31 cellular contexts compared by ENCODE assay signal in genomic region chr7:99265848-99266247, GRCh38. TPM values are rescaled to one million over a fixed set of nuclear protein-coding genes. Genes with fewer than 3 reads are reported as not detected.
DNase-seq lines count a peak whose midpoint lies in the region; ATAC-seq, FAIRE-seq and TF ChIP-seq lines count a peak whose summit lies in the region.
"Had no signal": no experiment of that assay in that cellular context is flagged by ENCODE, and none has a peak within 500 bp of the region (broad histone marks: within the 10 kb centered on the region; RNA-seq: fewer than 3 reads in every experiment).

No MANE protein-coding gene starts in this region.

- H3K27me3 ChIP-seq in IMR-90 (ENCODE audit: control insufficient read depth, insufficient read depth, low read length) = peaks cover 13% of the 10 kb centered on the region; the same call in 1 of the 2 replicates
- no peaks in the 10 kb centered on the region for H3K27me3 ChIP-seq in Panc1 (ENCODE audit: control insufficient read depth, insufficient read depth, low read length)
- no peaks in the 10 kb centered on the region for H3K27me3 ChIP-seq in uterus
- H3K27me3 ChIP-seq in pancreas = no peaks in the 10 kb centered on the region
- H3K27me3 ChIP-seq: BE2C, BLaER1 had no signal

- H3K9me1 ChIP-seq in IMR-90 (ENCODE audit: insufficient read depth, low read length) = peaks cover 5% of the 10 kb centered on the region; the same call in 1 of the 2 replicates

- no peaks in the 10 kb centered on the region for H3K79me1 ChIP-seq in IMR-90 (ENCODE audit: low read depth in 1 of 2, low read length in 2 of 2)

- in situ Hi-C loops in IMR-90 (cut with MboI; ENCODE audit: low sequenced_read_pairs) (no loop called here), Panc1 (cut with HindIII; ENCODE audit: low pct_unique_long_range_greater_than_20kb, low sequenced_read_pairs) (no loop called here)

- H3K27ac ChIP-seq in IMR-90 (ENCODE audit: insufficient read depth, low read length) (no peak overlapping the region), Panc1 (ENCODE audit: low read length) (peak overlapping the region; percentile 82), epithelial cell of prostate (peak overlapping the region; percentile 21), uterus (no peak overlapping the region), pancreas (no peak overlapping the region)
- H3K27ac ChIP-seq: BLaER1 had no signal

- no peak overlapping the region for H3K56ac ChIP-seq in IMR-90 (ENCODE audit: extremely low read depth, insufficient read depth, low read length)

- no peaks in the 10 kb centered on the region for H3K36me3 ChIP-seq in IMR-90 (ENCODE audit: control insufficient read depth, insufficient read depth, low read length)
- no peaks in the 10 kb centered on the region for H3K36me3 ChIP-seq in Panc1 (ENCODE audit: control insufficient read depth, insufficient read depth, low read length)
- H3K36me3 ChIP-seq in uterus = no peaks in the 10 kb centered on the region
- H3K36me3 ChIP-seq in pancreas = no peaks in the 10 kb centered on the region
- H3K36me3 ChIP-seq: BE2C, BLaER1 had no signal

- H3K9ac ChIP-seq in IMR-90 (ENCODE audit: low read depth, low read length) = no peak overlapping the region
- H3K9ac ChIP-seq: BLaER1 had no signal

- no peak overlapping the region for H2BK15ac ChIP-seq in IMR-90 (ENCODE audit: low read depth, low read length)

- no peak overlapping the region for H4K5ac ChIP-seq in IMR-90 (ENCODE audit: low read depth, low read length)

- H4K8ac ChIP-seq in IMR-90 (ENCODE audit: low read depth in 2 of 2, low read length in 2 of 2) = no peak overlapping the region

- H3K18ac ChIP-seq in IMR-90 (ENCODE audit: low read depth, low read length) = no peak overlapping the region

- no peak overlapping the region for H3K23ac ChIP-seq in IMR-90 (ENCODE audit: low read depth, low read length)

- ATAC-seq in IMR-90 (ENCODE audit: low read depth) (no peak), Panc1 (no peak), pancreas (no peak)
- ATAC-seq: GM12878 had no signal

- no peak for TF ChIP-seq POLR2A in IMR-90 (IDR thresholded peaks at IDR 0.05; ENCODE audit: low read depth, low read length)
- no peak for TF ChIP-seq POLR2A in uterus (IDR thresholded peaks at IDR 0.05)

- H3K4me1 ChIP-seq in IMR-90 (ENCODE audit: control insufficient read depth, insufficient read depth, low read length) (peaks cover 7% of the 10 kb centered on the region), Panc1 (ENCODE audit: control insufficient read depth, insufficient read depth, low read length) (peaks cover 25% of the 10 kb centered on the region), uterus (no peaks in the 10 kb centered on the region), pancreas (peaks cover 0 to 5% (median 0%) of the 10 kb centered on the region in 3 donors)
- H3K4me1 ChIP-seq: BE2C had no signal

- no peak for TF ChIP-seq RAD21 in IMR-90 (IDR thresholded peaks at IDR 0.05; ENCODE audit: low read length)

- H4K91ac ChIP-seq in IMR-90 (ENCODE audit: insufficient read depth, low read depth, low read length) = no peak overlapping the region

- H3K4me2 ChIP-seq in IMR-90 (ENCODE audit: low read depth, low read length) = no peak overlapping the region
- H3K4me2 ChIP-seq: BLaER1 had no signal

- intact Hi-C loops in IMR-90 (cut with micrococcal nuclease) = no loop called here
- intact Hi-C loops in Panc1 (cut with micrococcal nuclease; ENCODE audit: unreplicated experiment) = no loop called here
- intact Hi-C loops in uterus (cut with DNase I; ENCODE audit: low total_unique reads) = no loop called here
- intact Hi-C loops in pancreas (cut with DNase I) = no loop called here

- H2AFZ ChIP-seq in IMR-90 (replicated peaks; ENCODE audit: low read length, poor library complexity) = no peak overlapping the region

- 100% methylated on average over 1 of the region's 2 CpGs; no CpG with 5 or more reads in 1 of the 2 experiments for WGBS in IMR-90 (ENCODE audit: extremely low coverage in 2 of 2, insufficient read length in 1 of 2), 2 experiments
- WGBS in pancreas, 2 donors = 86 to 97% methylated on average over 2 of the region's 2 CpGs

- H3K4me3 ChIP-seq in IMR-90 (ENCODE audit: insufficient read depth, low read depth, low read length) = no peak overlapping the region
- no peak overlapping the region for H3K4me3 ChIP-seq in Panc1 (ENCODE audit: low read depth in 2 of 2, low read length in 2 of 2)
- H3K4me3 ChIP-seq in uterus = no peak overlapping the region
- no peak overlapping the region for H3K4me3 ChIP-seq in pancreas
- H3K4me3 ChIP-seq: BLaER1, GM12878 had no signal

- H2BK5ac ChIP-seq in IMR-90 (ENCODE audit: low read depth, low read length, poor library complexity, severe bottlenecking) = no peak overlapping the region

- H3K9me3 ChIP-seq in IMR-90 (ENCODE audit: control insufficient read depth, insufficient read depth, low read length) (0 out of 2 replicates have a peak, but pooled peaks cover 4% of the 10 kb centered on the region), Panc1 (ENCODE audit: control insufficient read depth, insufficient read depth, low read depth, low read length) (no peaks in the 10 kb centered on the region; the same call in 1 of the 2 replicates), uterus (no peaks in the 10 kb centered on the region), pancreas (no peaks in the 10 kb centered on the region)
- H3K9me3 ChIP-seq: BE2C, BLaER1 had no signal

- TF ChIP-seq CTCF in IMR-90 (conservative IDR thresholded peaks at IDR 0.05; ENCODE audit: low read depth, low read length) = no peak
- TF ChIP-seq CTCF in Panc1 (IDR thresholded peaks at IDR 0.05) = no peak
- no peak for TF ChIP-seq CTCF in uterus (IDR thresholded peaks at IDR 0.05)
- no peak for TF ChIP-seq CTCF in pancreas (IDR thresholded peaks at IDR 0.05)

- H2BK120ac ChIP-seq in IMR-90 (ENCODE audit: low read depth, low read length) = no peak overlapping the region

- H2AK9ac ChIP-seq in IMR-90 (replicated peaks; ENCODE audit: low read depth, low read length, poor library complexity) = no peak overlapping the region

- H2BK20ac ChIP-seq in IMR-90 (ENCODE audit: low read depth, low read length) = no peak overlapping the region

- CTCF ChIA-PET in IMR-90 (lab: Yijun Ruan, JAX) = no interaction called here
- CTCF ChIA-PET in Panc1 (lab: Charles Lee) = no interaction called here

- 0 out of 2 replicates have a peak overlapping the region, but pooled peaks have one; percentile 20 for H2AK5ac ChIP-seq in IMR-90 (ENCODE audit: low read depth, low read length)

- H3K14ac ChIP-seq in IMR-90 (replicated peaks; ENCODE audit: low read depth, low read length) = no peak overlapping the region

- H4K20me1 ChIP-seq in IMR-90 (ENCODE audit: insufficient read depth, low read length) = no peaks in the 10 kb centered on the region
- H4K20me1 ChIP-seq: BLaER1 had no signal

- POLR2A ChIA-PET in IMR-90 (lab: Charles Lee; ENCODE audit: unreplicated experiment) (interaction anchor here (0.6 kb wide), 1 partner anchor 193 kb away, joined by 3 read pairs; no protein-coding TSS in a partner anchor), Panc1 (lab: Charles Lee) (no interaction called here)

- dilution Hi-C loops in IMR-90 (cut with HindIII; ENCODE audit: low sequenced_read_pairs, unreplicated experiment) = no loop called here

- FAIRE-seq in pancreas (lab: Jason Lieb, UNC) = no peak
- FAIRE-seq: A204.1, GM12878, GM12892, GM18507 had no signal

- no peak for DNase-seq in IMR-90
- DNase-seq in Panc1 (ENCODE audit: low read depth, low spot score) = no peak
- no peak for DNase-seq in epithelial cell of prostate (ENCODE audit: low read depth, low spot score)
- no peak for DNase-seq in uterus
- no peak for DNase-seq in cerebellar cortex (ENCODE audit: low spot score)
- no peak for DNase-seq in pancreas
- DNase-seq: 8988T; ACHN; BE2C; C1 segment of cervical spinal cord; CD4-positive, alpha-beta memory T cell; CD4-positive, CD25-positive, alpha-beta regulatory T cell; CD8-positive, alpha-beta memory T cell; COR-L47; DMS 273 treated with DMSO at 0.1 percent for 48 hours; DMS153; DMS53; DMS79; DND-41; EL; GDM1 had no signal

- BruUV-seq in IMR-90 (replicated peaks; lab: Mats Ljungman, UMichigan) = no TSS peak
- no TSS peak for BruUV-seq in Panc1 (replicated peaks; lab: Mats Ljungman, UMichigan)

- H3K4ac ChIP-seq in IMR-90 (ENCODE audit: low read depth, low read length) = no peak overlapping the region

TF ChIP-seq in IMR-90, 13 proteins besides CTCF, POLR2A, EP300 and RAD21 (continues in another document):
- TF ChIP-seq RCOR1 (IDR thresholded peaks at IDR 0.05; ENCODE audit: insufficient replicate concordance, low read length) (no peak), SMC3 (IDR thresholded peaks at IDR 0.05; ENCODE audit: low read depth, low read length) (no peak), CEBPB (IDR thresholded peaks at IDR 0.05; ENCODE audit: low read depth, low read length) (no peak), MAFK (IDR thresholded peaks at IDR 0.05; ENCODE audit: low read depth, low read length) (no peak), FOS (IDR thresholded peaks at IDR 0.05; ENCODE audit: low read depth, low read length) (no peak), MAZ (IDR thresholded peaks at IDR 0.05; ENCODE audit: borderline replicate concordance, low read depth, low read length) (no peak)

RNA-seq across cellular contexts. Expression of gene MYH16, which starts 6.8 kb away (rescaled TPM):
- 0.18 and 0.28 TPM in 2 replicates for total RNA-seq in IMR-90 (2012; rRNA removed)
- polyA plus RNA-seq in IMR-90 (2012; rRNA removed) = 0.03 and 0.09 TPM in 2 replicates
- 0.02 and 0.09 TPM in 2 replicates for polyA plus RNA-seq in IMR-90 (2012; cell fraction: cytosol; rRNA removed)
- 0.03 and 0.04 TPM in 2 replicates for polyA plus RNA-seq in IMR-90 (2012; cell fraction: nucleus; rRNA removed; ENCODE audit: low replicate concordance)
- total RNA-seq in Panc1 (2021; ENCODE audit: unreplicated experiment) = 0.23 TPM
- 0.48 TPM for polyA plus RNA-seq in Panc1 (2012; ENCODE audit: insufficient read length)
- total RNA-seq in uterus = not detected
- total RNA-seq in pancreas = under 1 TPM in 1 of 6 donors, not detected in 5; 0.09 TPM
- under 1 TPM in 1 of 2 donors, not detected in 1; 0.02 TPM for polyA plus RNA-seq in pancreas
- total RNA-seq: A673; CD4-positive, alpha-beta memory T cell; CD4-positive, CD25-positive, alpha-beta regulatory T cell; CD8-positive, alpha-beta memory T cell; G401 had no signal
- polyA plus RNA-seq: AG04450; CD14-positive monocyte; CD4-positive, alpha-beta memory T cell; CD4-positive, CD25-positive, alpha-beta regulatory T cell; CD8-positive, alpha-beta memory T cell had no signal

RNA-seq across cellular contexts. Expression of gene KPNA7, which starts 57.9 kb away (rescaled TPM):
- total RNA-seq in IMR-90 (2012; rRNA removed) (not detected in 2 replicates), Panc1 (2021; ENCODE audit: unreplicated experiment) (0.49 TPM), uterus (not detected), pancreas (under 1 TPM in 3 of 6 donors, not detected in 3; 0.12 to 0.22 (median 0.13) TPM)
- polyA plus RNA-seq in IMR-90 (2012; rRNA removed) (not detected in 2 replicates), pancreas (under 1 TPM; 0.08 to 0.23 TPM)
- not detected in 2 replicates for polyA plus RNA-seq in IMR-90 (2012; cell fraction: cytosol; rRNA removed)
- not detected in 2 replicates for polyA plus RNA-seq in IMR-90 (2012; cell fraction: nucleus; rRNA removed; ENCODE audit: low replicate concordance)
- 0.34 TPM for polyA plus RNA-seq in Panc1 (2012; ENCODE audit: insufficient read length)
- total RNA-seq: A673; CD4-positive, alpha-beta memory T cell; CD4-positive, CD25-positive, alpha-beta regulatory T cell; CD8-positive, alpha-beta memory T cell; Daoy; G401; GM12878 had no signal
- polyA plus RNA-seq: AG04450; CD14-positive monocyte; CD4-positive, alpha-beta memory T cell; CD4-positive, CD25-positive, alpha-beta regulatory T cell; CD8-positive, alpha-beta memory T cell had no signal

RNA-seq across cellular contexts. Expression of gene ARPC1A, which starts 59.9 kb away (rescaled TPM):
- total RNA-seq in IMR-90 (2012; rRNA removed) = 321 and 327 TPM in 2 replicates
- 253 and 260 TPM in 2 replicates for polyA plus RNA-seq in IMR-90 (2012; rRNA removed)
- 307 and 343 TPM in 2 replicates for polyA plus RNA-seq in IMR-90 (2012; cell fraction: cytosol; rRNA removed)
- polyA plus RNA-seq in IMR-90 (2012; cell fraction: nucleus; rRNA removed; ENCODE audit: low replicate concordance) = 103 and 113 TPM in 2 replicates
- total RNA-seq in Panc1 (2021; ENCODE audit: unreplicated experiment) = 253 TPM
- polyA plus RNA-seq in Panc1 (2012; ENCODE audit: insufficient read length) = 200 TPM
- 100 to 1,000 TPM in 3 of 4 donors, 10 to 100 TPM in 1; 76.5 to 118 (median 103) TPM for total RNA-seq in uterus
- 10 to 100 TPM; 32.8 to 80.5 (median 54.7) TPM for total RNA-seq in pancreas
- polyA plus RNA-seq in pancreas = 10 to 100 TPM; 65.2 to 90.9 TPM

Comparison
In these comparisons a context has a peak if more than half of its experiments do, and no peak if none do; other contexts are left out.
1. H3K27ac ChIP-seq: peak in Panc1 (single experiment) and epithelial cell of prostate (single experiment); none in IMR-90 (single experiment), uterus (0 of 2) and pancreas (0 of 4).